In the genomic region with DNA sequence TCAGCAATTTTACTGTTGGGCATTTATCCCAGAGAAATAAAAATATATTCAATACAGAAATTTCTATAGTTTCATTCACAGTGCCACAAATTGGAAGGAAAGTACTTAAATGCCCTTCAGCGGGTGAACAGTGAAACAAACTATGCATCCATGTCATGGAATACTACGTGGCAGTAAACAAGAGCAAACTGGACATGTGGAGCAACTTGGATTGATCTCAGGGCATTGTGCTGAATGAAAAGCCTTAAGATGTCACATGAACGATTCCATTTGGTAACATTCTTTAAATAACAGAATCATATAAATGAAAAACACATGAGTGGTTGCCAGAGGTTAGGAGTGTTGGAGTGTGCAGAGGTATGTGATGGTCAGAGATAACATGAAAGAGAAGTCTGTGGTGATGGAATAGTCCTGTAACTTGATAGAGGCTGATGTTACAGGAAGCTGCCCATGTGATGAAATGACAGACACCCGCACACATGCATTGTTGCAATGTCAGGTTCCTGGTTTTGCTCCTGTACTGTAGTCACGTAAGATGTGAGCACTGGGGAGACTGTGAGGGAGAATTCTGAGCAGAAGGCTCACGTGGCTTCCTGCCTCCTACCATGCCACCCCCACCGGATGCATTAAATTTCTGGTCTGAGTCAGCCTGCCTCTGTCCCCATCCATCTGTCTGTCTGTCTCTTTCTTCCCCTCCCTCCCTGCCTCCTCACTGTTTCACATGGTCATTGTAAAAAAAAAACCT, we compare ENCODE assay signal across 8 cellular contexts.
A peak's percentile ranks its signal among the peaks of the same experiment; 100 is the strongest.
DNase-seq lines count a peak whose midpoint lies in the region; ATAC-seq, FAIRE-seq and TF ChIP-seq lines count a peak whose summit lies in the region.
"Not testable (repeated sequence)": the region's sequence is repeated elsewhere in the genome, so short reads cannot be mapped to it uniquely, and the experiment has no call there.

No MANE protein-coding gene starts in this region.

- POLR2A ChIA-PET in naive thymus-derived CD4-positive, alpha-beta T cell (lab: Charles Lee) = not testable (repeated sequence)

- H3K27ac ChIP-seq in SJSA1 = peak overlapping the region; percentile 82
- not testable (repeated sequence) for H3K27ac ChIP-seq in naive thymus-derived CD4-positive, alpha-beta T cell (ENCODE audit: low read depth, low read length)

- intact Hi-C loops in naive thymus-derived CD4-positive, alpha-beta T cell (cut with micrococcal nuclease) = not testable (repeated sequence)

- CTCF ChIA-PET in naive thymus-derived CD4-positive, alpha-beta T cell (lab: Charles Lee) = not testable (repeated sequence)

- not testable (repeated sequence) for DNase-seq in GM12891 (ENCODE audit: insufficient read length, low spot score)
- DNase-seq in SJSA1 (ENCODE audit: low read depth in 1 of 2, low spot score in 2 of 2) = peak; percentile 72 to 74
- DNase-seq in activated T-cell treated with anti-CD3 and anti-CD28 coated beads, Interleukin-2, amount 50 U/mL, for 48 hours = peak; percentile 44 to 57
- DNase-seq in naive thymus-derived CD4-positive, alpha-beta T cell = peak in 5 of 9 donors; percentile 18 to 40 (median 25)
- peak; percentile 46 for DNase-seq in stimulated activated naive CD8-positive, alpha-beta T cell treated with anti-CD3 and anti-CD28 coated beads, Interleukin-15, Interleukin-2, amounts not matched to agents 100 U/mL and 50 U/mL, for 24 hours

- peaks cover 13% of the 10 kb centered on the region for H3K4me1 ChIP-seq in SJSA1 (replicated peaks)
- H3K4me1 ChIP-seq in naive thymus-derived CD4-positive, alpha-beta T cell (ENCODE audit: control insufficient read depth in 2 of 2, insufficient read depth in 2 of 2, low read length in 2 of 2) = peaks cover 13 to 20% of the 10 kb centered on the region in 2 donors

- H3K27ac Mint-ChIP-seq in naive thymus-derived CD4-positive, alpha-beta T cell = peak overlapping the region in 7 of 9 donors; percentile 39 to 93 (median 68)

- not testable (repeated sequence) for H3K36me3 ChIP-seq in SJSA1; naive thymus-derived CD4-positive, alpha-beta T cell (ENCODE audit: control insufficient read depth in 2 of 3, insufficient read depth in 3 of 3, low read length in 3 of 3)

- peak overlapping the region; percentile 34 to 81 (median 69) for H3K4me3 Mint-ChIP-seq in naive thymus-derived CD4-positive, alpha-beta T cell

- TF ChIP-seq POLR2A in GM12891 (IDR thresholded peaks at IDR 0.05; ENCODE audit: low read depth, low read length) = not testable (repeated sequence)

- H3K36me3 Mint-ChIP-seq in naive thymus-derived CD4-positive, alpha-beta T cell = peaks cover 0 to 25% (median 0%) of the 10 kb centered on the region in 5 donors

- peaks cover 14 to 50% (median 39%) of the 10 kb centered on the region in 7 donors for H3K4me1 Mint-ChIP-seq in naive thymus-derived CD4-positive, alpha-beta T cell

- H3K9me3 Mint-ChIP-seq in naive thymus-derived CD4-positive, alpha-beta T cell = peaks cover 0 to 14% (median 0%) of the 10 kb centered on the region in 11 donors

- not testable (repeated sequence) for H3K27me3 ChIP-seq in SJSA1 (replicated peaks); naive thymus-derived CD4-positive, alpha-beta T cell (ENCODE audit: control insufficient read depth in 2 of 2, insufficient read depth in 2 of 2, low read length in 2 of 2)

- peak; percentile 94 for ATAC-seq in GM21825 (IDR thresholded peaks at IDR 0.05; ENCODE audit: unreplicated experiment)
- peak; percentile 92 for ATAC-seq in HG03469 (IDR thresholded peaks at IDR 0.05; ENCODE audit: unreplicated experiment)
- ATAC-seq in esophagus mucosa = peak; percentile 71
- peak; percentile 91 for ATAC-seq in naive thymus-derived CD4-positive, alpha-beta T cell
- peak; percentile 95 for ATAC-seq in stimulated activated naive CD8-positive, alpha-beta T cell treated with anti-CD3 and anti-CD28 coated beads, Interleukin-15, Interleukin-2, amounts not matched to agents 100 U/mL and 50 U/mL, for 24 hours

- FAIRE-seq in GM12891 (lab: Jason Lieb, UNC) = not testable (repeated sequence)

- not testable (repeated sequence) for H3K27me3 Mint-ChIP-seq in naive thymus-derived CD4-positive, alpha-beta T cell

- not testable (repeated sequence) for H3K4me3 ChIP-seq in SJSA1; naive thymus-derived CD4-positive, alpha-beta T cell (ENCODE audit: low read length)

- not testable (repeated sequence) for H3K9me3 ChIP-seq in SJSA1 (replicated peaks); naive thymus-derived CD4-positive, alpha-beta T cell (ENCODE audit: control insufficient read depth in 2 of 3, low read length in 3 of 3)

TF ChIP-seq in GM12891, 5 proteins besides CTCF, POLR2A, EP300 and RAD21:
- TF ChIP-seq SPI1 (IDR thresholded peaks at IDR 0.05; ENCODE audit: low read depth, low read length) = 0 out of 2 replicates have a peak, but pooled peaks have one; percentile 11
- TF ChIP-seq POU2F2 (IDR thresholded peaks at IDR 0.05; ENCODE audit: low read depth, low read length) = peak; percentile 30; the same call in 1 of the 2 replicates
